8 cellular contexts compared by ENCODE assay signal in genomic region chr6:24666616-24667377, GRCh38. TPM values are rescaled to one million over a fixed set of nuclear protein-coding genes. Genes with fewer than 3 reads are reported as not detected.
A peak's percentile ranks its signal among the peaks of the same experiment; 100 is the strongest.
DNase-seq lines count a peak whose midpoint lies in the region; ATAC-seq, FAIRE-seq and TF ChIP-seq lines count a peak whose summit lies in the region.

Gene ACOT13, plus strand, starts transcription at chr6:24667077. Its CDS starts 187 bp downstream, at chr6:24667264.
Gene TDP2, minus strand, starts transcription at chr6:24666899. Its CDS starts 37 bp downstream, at chr6:24666862.

- peak within 1 kb of the TSS; percentile 95 for H3K9ac ChIP-seq in BLaER1

- H3K4me3 ChIP-seq in BLaER1 (peak within 1 kb of the TSS; percentile 95), coronary artery (peak within 1 kb of the TSS; percentile 88)

- H3K9me3 ChIP-seq in BLaER1: peaks cover 35% of the 10 kb centered on the region

- H4K20me1 ChIP-seq in BLaER1: peaks cover 13% of the 10 kb centered on the region; the same call in 1 of the 2 replicates

- ATAC-seq in HG03457 (IDR thresholded peaks at IDR 0.05; ENCODE audit: unreplicated experiment): peak; percentile 94
- ATAC-seq in left lobe of liver: peak; percentile 82

- TF ChIP-seq CTCF in coronary artery (IDR thresholded peaks at IDR 0.05): peak; percentile 22

- peaks cover 61% of the 10 kb centered on the region for H3K36me3 ChIP-seq in BLaER1

- H3K4me2 ChIP-seq in BLaER1: peak within 1 kb of the TSS; percentile 91

- peaks cover 34% of the 10 kb centered on the region for H3K4me1 ChIP-seq in BLaER1

- peak; percentile 65 for DNase-seq in GM19239 (ENCODE audit: insufficient read length, low spot score)
- peak; percentile 64 for DNase-seq in NCI-H524 treated with DMSO at 0.1 percent for 48 hours (lab: John Stamatoyannopoulos, UW)
- DNase-seq in activated CD4-positive, alpha-beta T cell treated with anti-CD3 and anti-CD28 coated beads for 48 hours: peak; percentile 97
- DNase-seq in coronary artery (ENCODE audit: low spot score): peak; percentile 97
- peak; percentile 98 for DNase-seq in left lobe of liver (ENCODE audit: low spot score)
- DNase-seq in stimulated activated CD4-positive, alpha-beta T cell treated with anti-CD3 and anti-CD28 coated beads, Interleukin-2, amount 100 ng/mL, for 4 hours (ENCODE audit: low read depth): peak; percentile 95

- no peaks in the 10 kb centered on the region for H3K27me3 ChIP-seq in BLaER1

- FAIRE-seq in GM19239 (lab: Jason Lieb, UNC): peak; percentile 86

- H3K27ac ChIP-seq in BLaER1 (peak within 1 kb of the TSS; percentile 94), coronary artery (peak within 1 kb of the TSS; percentile 86 to 95)

RNA-seq across cellular contexts. Expression of gene ACOT13, which starts in this region (rescaled TPM):
- total RNA-seq in left lobe of liver: 43.4 TPM

RNA-seq across cellular contexts. Expression of gene TDP2, which starts in this region (rescaled TPM):
- total RNA-seq in left lobe of liver: 21.8 TPM

Comparison
In these comparisons a context has a peak if more than half of its experiments do, and no peak if none do; other contexts are left out.
1. Peak in every context shown above with its lines: DNase-seq, ATAC-seq, H3K4me3 ChIP-seq and H3K27ac ChIP-seq.